Comparison of ENCODE assay signal across 9 cellular contexts in the genomic region with DNA sequence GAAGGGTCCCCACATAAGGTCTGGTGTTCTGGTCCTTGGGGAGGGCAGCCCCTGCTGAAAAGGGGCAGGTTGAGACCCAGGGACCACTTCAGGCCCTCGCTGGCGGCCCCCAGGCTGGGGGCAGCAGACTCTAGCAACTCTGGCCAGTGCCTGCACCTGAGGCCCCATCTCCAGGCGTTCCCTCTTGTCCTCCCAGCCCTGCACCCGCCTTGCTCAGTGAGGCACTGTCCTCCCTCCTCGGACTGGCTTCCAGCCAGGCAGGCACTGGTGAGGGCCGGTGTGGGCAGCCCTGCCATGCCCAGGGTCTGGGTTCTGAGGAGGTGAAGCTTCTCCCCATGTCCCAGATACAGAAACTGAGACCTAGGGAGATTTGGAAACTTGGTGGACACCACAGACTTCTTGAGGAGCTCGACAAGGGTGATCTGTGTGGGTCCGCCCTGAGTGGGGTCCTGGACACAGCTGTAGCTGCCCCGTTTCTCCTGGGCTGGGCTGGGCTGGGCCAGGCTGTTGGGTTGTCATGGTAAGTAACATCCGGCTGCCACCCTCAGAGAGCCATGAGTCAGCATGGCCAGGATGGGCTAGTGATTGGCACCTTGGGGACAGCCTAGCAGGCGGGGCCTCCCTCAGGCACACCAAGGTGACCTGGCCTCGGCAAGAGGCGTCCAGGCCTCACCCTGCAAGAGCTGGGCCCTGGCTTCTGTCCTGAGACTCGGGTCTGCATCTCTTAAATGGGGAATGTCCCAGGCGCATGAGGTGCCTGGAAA. TPM values are rescaled to one million over a fixed set of nuclear protein-coding genes. Genes with fewer than 3 reads are reported as not detected.
DNase-seq lines count a peak whose midpoint lies in the region; ATAC-seq and TF ChIP-seq lines count a peak whose summit lies in the region.
"Had no signal": no experiment of that assay in that cellular context is flagged by ENCODE, and none has a peak within 500 bp of the region (broad histone marks: within the 10 kb centered on the region; RNA-seq: fewer than 3 reads in every experiment).

No MANE protein-coding gene starts in this region.

- peak; percentile 79 for ATAC-seq in activated CD4-positive, alpha-beta T cell treated with anti-CD3 and anti-CD28 coated beads for 36 hours
- ATAC-seq in T-cell (replicated peaks in 1 of 4) (peak; percentile 33 to 64 (median 52)), foreskin keratinocyte (peak; percentile 63), HG03432 (IDR thresholded peaks at IDR 0.05; ENCODE audit: unreplicated experiment) (no peak), HG03342 (IDR thresholded peaks at IDR 0.05; ENCODE audit: unreplicated experiment) (no peak), omental fat pad (ENCODE audit: low FRiP score) (no peak)
- ATAC-seq in stimulated activated memory B cell treated with anti-CD40 and anti-IgM and Interleukin-4, amounts not matched to agents 10 μg/mL and 1 μg/mL and 100 μg/mL, for 72 hours: peak; percentile 64

- intact Hi-C loops in activated CD4-positive, alpha-beta T cell treated with anti-CD3 and anti-CD28 coated beads for 36 hours (cut with DNase I, micrococcal nuclease): loop anchor here in 1 of 2 experiments (5.0 kb wide), 1 partner anchor 47 kb away; no protein-coding TSS in a partner anchor

- no peak overlapping the region for H3K27ac Mint-ChIP-seq in activated CD4-positive, alpha-beta T cell treated with anti-CD3 and anti-CD28 coated beads for 36 hours
- peak overlapping the region; percentile 34 to 59 for H3K27ac Mint-ChIP-seq in T-cell
- H3K27ac Mint-ChIP-seq in stimulated activated memory B cell treated with anti-CD40 and anti-IgM and Interleukin-4, amounts not matched to agents 10 μg/mL and 1 μg/mL and 100 μg/mL, for 72 hours: no peak overlapping the region

- no peaks in the 10 kb centered on the region for H3K4me1 ChIP-seq in foreskin keratinocyte

- peaks cover 32% of the 10 kb centered on the region for H3K36me3 Mint-ChIP-seq in activated CD4-positive, alpha-beta T cell treated with anti-CD3 and anti-CD28 coated beads for 36 hours (ENCODE audit: low read depth)
- peaks cover 12% of the 10 kb centered on the region for H3K36me3 Mint-ChIP-seq in T-cell
- H3K36me3 Mint-ChIP-seq in stimulated activated memory B cell treated with anti-CD40 and anti-IgM and Interleukin-4, amounts not matched to agents 10 μg/mL and 1 μg/mL and 100 μg/mL, for 72 hours: peaks cover 34% of the 10 kb centered on the region

- peaks cover 17% of the 10 kb centered on the region for H3K4me1 Mint-ChIP-seq in activated CD4-positive, alpha-beta T cell treated with anti-CD3 and anti-CD28 coated beads for 36 hours
- H3K4me1 Mint-ChIP-seq in T-cell: peaks cover 31 to 35% (median 32%) of the 10 kb centered on the region in 3 donors
- no peaks in the 10 kb centered on the region for H3K4me1 Mint-ChIP-seq in stimulated activated memory B cell treated with anti-CD40 and anti-IgM and Interleukin-4, amounts not matched to agents 10 μg/mL and 1 μg/mL and 100 μg/mL, for 72 hours

- CTCF ChIA-PET in activated CD4-positive, alpha-beta T cell treated with anti-CD3 and anti-CD28 coated beads for 36 hours (lab: Charles Lee): interaction anchor here (1.1 kb wide), 1 partner anchor 407 kb away, joined by 3 read pairs; no protein-coding TSS in a partner anchor
- CTCF ChIA-PET in T-cell (lab: Charles Lee): interaction anchor here in 1 of 2 donors (0.6 kb wide), 1 partner anchor 420 kb away, joined by 4 read pairs; no protein-coding TSS in a partner anchor

- no peak overlapping the region for H3K27ac ChIP-seq in foreskin keratinocyte
- H3K27ac ChIP-seq: BLaER1 had no signal

- no peaks in the 10 kb centered on the region for H3K27me3 ChIP-seq in foreskin keratinocyte
- H3K27me3 ChIP-seq: BLaER1 had no signal

- H3K9me3 Mint-ChIP-seq in activated CD4-positive, alpha-beta T cell treated with anti-CD3 and anti-CD28 coated beads for 36 hours (ENCODE audit: low read depth): peaks cover 22% of the 10 kb centered on the region
- peaks cover 10 to 19% (median 10%) of the 10 kb centered on the region in 3 donors for H3K9me3 Mint-ChIP-seq in T-cell
- peaks cover 20% of the 10 kb centered on the region for H3K9me3 Mint-ChIP-seq in stimulated activated memory B cell treated with anti-CD40 and anti-IgM and Interleukin-4, amounts not matched to agents 10 μg/mL and 1 μg/mL and 100 μg/mL, for 72 hours

- H3K4me3 Mint-ChIP-seq in activated CD4-positive, alpha-beta T cell treated with anti-CD3 and anti-CD28 coated beads for 36 hours: no peak overlapping the region
- H3K4me3 Mint-ChIP-seq in T-cell: no peak overlapping the region
- H3K4me3 Mint-ChIP-seq in stimulated activated memory B cell treated with anti-CD40 and anti-IgM and Interleukin-4, amounts not matched to agents 10 μg/mL and 1 μg/mL and 100 μg/mL, for 72 hours: no peak overlapping the region

- POLR2A ChIA-PET in activated CD4-positive, alpha-beta T cell treated with anti-CD3 and anti-CD28 coated beads for 36 hours (lab: Charles Lee): interaction anchor here (0.9 to 1.1 kb wide), 2 partner anchors 10 to 50 kb away, joined by 3 to 4 read pairs; no protein-coding TSS in a partner anchor
- POLR2A ChIA-PET in T-cell (lab: Charles Lee): no interaction called here

- H3K27me3 Mint-ChIP-seq in activated CD4-positive, alpha-beta T cell treated with anti-CD3 and anti-CD28 coated beads for 36 hours: no peaks in the 10 kb centered on the region
- H3K27me3 Mint-ChIP-seq in T-cell: no peaks in the 10 kb centered on the region
- H3K27me3 Mint-ChIP-seq in stimulated activated memory B cell treated with anti-CD40 and anti-IgM and Interleukin-4, amounts not matched to agents 10 μg/mL and 1 μg/mL and 100 μg/mL, for 72 hours: no peaks in the 10 kb centered on the region

- no peak for TF ChIP-seq CTCF in foreskin keratinocyte (conservative IDR thresholded peaks at IDR 0.05)
- no peak for TF ChIP-seq CTCF in omental fat pad (IDR thresholded peaks at IDR 0.05)

- DNase-seq in activated CD4-positive, alpha-beta T cell treated with anti-CD3 and anti-CD28 coated beads for 36 hours: peak; percentile 74
- DNase-seq in activated CD4-positive, alpha-beta T cell treated with anti-CD3 and anti-CD28 coated beads, Interleukin-2, amount 50 U/mL, for 4 hours: no peak
- DNase-seq in T-cell: peak in 13 of 34 experiments; percentile 18 to 58 (median 37)
- peak in 1 of 2 donors; percentile 37 for DNase-seq in foreskin keratinocyte
- no peak for DNase-seq in omental fat pad (ENCODE audit: low spot score)

RNA-seq across cellular contexts. Expression of a gene that starts 11.1 kb away (rescaled TPM):
- total RNA-seq in activated CD4-positive, alpha-beta T cell treated with anti-CD3 and anti-CD28 coated beads for 36 hours: 1 to 10 TPM; 3.1 to 3.7 TPM
- total RNA-seq in T-cell (1 to 10 TPM in 1 of 5 donors, under 1 TPM in 4; 0.65 to 1.3 (median 0.79) TPM), foreskin keratinocyte (36.9 and 52.6 TPM in 2 replicates), omental fat pad (10 to 100 TPM in 1 of 4 donors, 1 to 10 TPM in 2, not detected in 1; 3.8 to 10.2 (median 7.1) TPM)
- 165 and 166 TPM in 2 replicates for polyA plus RNA-seq in foreskin keratinocyte

RNA-seq across cellular contexts. Expression of a gene that starts 51.8 kb away (rescaled TPM):
- 100 to 1,000 TPM; 241 to 246 TPM for total RNA-seq in activated CD4-positive, alpha-beta T cell treated with anti-CD3 and anti-CD28 coated beads for 36 hours
- total RNA-seq in T-cell (100 to 1,000 TPM; 253 to 388 (median 299) TPM), foreskin keratinocyte (137 and 151 TPM in 2 replicates), omental fat pad (10 to 100 TPM; 58.2 to 90.0 (median 82.2) TPM)
- 95.9 and 105 TPM in 2 replicates for polyA plus RNA-seq in foreskin keratinocyte

RNA-seq across cellular contexts. Expression of a gene that starts 54.8 kb away (rescaled TPM):
- under 1 TPM; 0.21 to 0.53 TPM for total RNA-seq in activated CD4-positive, alpha-beta T cell treated with anti-CD3 and anti-CD28 coated beads for 36 hours
- total RNA-seq in T-cell: 1 to 10 TPM; 2.1 to 7.0 (median 5.3) TPM
- total RNA-seq in foreskin keratinocyte: 2.4 and 3.2 TPM in 2 replicates
- 2.6 and 2.8 TPM in 2 replicates for polyA plus RNA-seq in foreskin keratinocyte
- total RNA-seq in omental fat pad: 100 to 1,000 TPM; 111 to 314 (median 138) TPM

Comparison
In these comparisons a context has a peak if more than half of its experiments do, and no peak if none do; other contexts are left out.
1. ATAC-seq: peak in activated CD4-positive, alpha-beta T cell treated with anti-CD3 and anti-CD28 coated beads for 36 hours (single experiment), T-cell (4 of 4), foreskin keratinocyte (single experiment) and stimulated activated memory B cell treated with anti-CD40 and anti-IgM and Interleukin-4, amounts not matched to agents 10 μg/mL and 1 μg/mL and 100 μg/mL, for 72 hours (single experiment); none in HG03432 (single experiment), HG03342 (single experiment) and omental fat pad (single experiment).
2. H3K27ac Mint-ChIP-seq: peak in T-cell (2 of 2); none in activated CD4-positive, alpha-beta T cell treated with anti-CD3 and anti-CD28 coated beads for 36 hours (single experiment) and stimulated activated memory B cell treated with anti-CD40 and anti-IgM and Interleukin-4, amounts not matched to agents 10 μg/mL and 1 μg/mL and 100 μg/mL, for 72 hours (single experiment).
3. RNA of a gene that starts 54.8 kb away (total RNA-seq): 111 to 314 TPM in omental fat pad; 2.1 to 7.0 TPM in T-cell, 2.4 to 3.2 TPM in foreskin keratinocyte and 0.21 to 0.53 TPM in activated CD4-positive, alpha-beta T cell treated with anti-CD3 and anti-CD28 coated beads for 36 hours; every median in the first group is over 10 times any median in the second.